ENCODE assay signal across 8 cellular contexts in genomic region chr11:65260756-65261590, GRCh38. TPM values are rescaled to one million over a fixed set of nuclear protein-coding genes. Genes with fewer than 3 reads are reported as not detected.
DNase-seq lines count a peak whose midpoint lies in the region; TF ChIP-seq lines count a peak whose summit lies in the region.

No MANE protein-coding gene starts in this region.

- H3K27ac ChIP-seq in MM.1S (ENCODE audit: low read length) = peak overlapping the region; percentile 26; the same call in 1 of the 2 replicates
- peak overlapping the region; percentile 70 for H3K27ac ChIP-seq in duodenal mucosa (ENCODE audit: low read depth, low read length)
- no peak overlapping the region for H3K27ac ChIP-seq in neural progenitor cell

- H3K27me3 Mint-ChIP-seq in neural progenitor cell (ENCODE audit: insufficient read depth, low read depth) = peaks cover 2% of the 10 kb centered on the region

- H3K4me3 Mint-ChIP-seq in neural progenitor cell = peak overlapping the region; percentile 91

- H3K9me3 ChIP-seq in MM.1S (replicated peaks; ENCODE audit: insufficient read depth, low read length) = no peaks in the 10 kb centered on the region
- no peaks in the 10 kb centered on the region for H3K9me3 ChIP-seq in duodenal mucosa (ENCODE audit: control insufficient read depth in 1 of 2, low read length in 2 of 2)
- no peaks in the 10 kb centered on the region for H3K9me3 ChIP-seq in neural progenitor cell (ENCODE audit: low read depth)

- H3K27ac Mint-ChIP-seq in neural progenitor cell = peak overlapping the region; percentile 67

- H4K20me1 ChIP-seq in MM.1S (ENCODE audit: insufficient read depth, low read length) (no peaks in the 10 kb centered on the region), neural progenitor cell (ENCODE audit: low read depth) (peaks cover 1% of the 10 kb centered on the region)

- H3F3A ChIP-seq in MM.1S (ENCODE audit: insufficient read depth, low read length) = peaks cover 6% of the 10 kb centered on the region; the same call in 1 of the 2 replicates
- H3F3A ChIP-seq in neural progenitor cell (ENCODE audit: low read depth) = peaks cover 20% of the 10 kb centered on the region

- H3K36me3 ChIP-seq in MM.1S (replicated peaks; ENCODE audit: insufficient read depth, low read length) (0 out of 2 replicates have a peak, but pooled peaks cover 3% of the 10 kb centered on the region), duodenal mucosa (ENCODE audit: control insufficient read depth in 1 of 2, insufficient read depth in 2 of 2, low read length in 2 of 2) (no peaks in the 10 kb centered on the region), neural progenitor cell (no peaks in the 10 kb centered on the region)

- H3K4me1 ChIP-seq in MM.1S (ENCODE audit: low read length) = no peaks in the 10 kb centered on the region
- peaks cover 10 to 19% of the 10 kb centered on the region in 2 donors for H3K4me1 ChIP-seq in duodenal mucosa (ENCODE audit: control insufficient read depth in 1 of 2, insufficient read depth in 2 of 2, low read length in 2 of 2)
- peaks cover 12% of the 10 kb centered on the region for H3K4me1 ChIP-seq in neural progenitor cell

- H3K4me1 Mint-ChIP-seq in neural progenitor cell = peaks cover 24% of the 10 kb centered on the region

- H3K9me3 Mint-ChIP-seq in neural progenitor cell = no peaks in the 10 kb centered on the region

- no peaks in the 10 kb centered on the region for H3K9me2 ChIP-seq in MM.1S (replicated peaks; ENCODE audit: insufficient read depth, low read length)

- H3K4me3 ChIP-seq in MM.1S (ENCODE audit: low read length) = peak overlapping the region; percentile 96
- peak overlapping the region; percentile 83 to 88 for H3K4me3 ChIP-seq in duodenal mucosa (ENCODE audit: low read depth in 1 of 2, low read length in 2 of 2)
- H3K4me3 ChIP-seq in neural progenitor cell = peak overlapping the region; percentile 81

- H3K4me2 ChIP-seq in MM.1S (ENCODE audit: low read depth, low read length) = peak overlapping the region; percentile 100
- peak overlapping the region; percentile 92 for H3K4me2 ChIP-seq in neural progenitor cell

- DNase-seq in NCI-H2171 treated with DMSO at 0.1 percent for 48 hours (lab: John Stamatoyannopoulos, UW) (peak; percentile 82), NCI-H2171 (lab: John Stamatoyannopoulos, UW) (no peak), MM.1S (peak; percentile 6), neural progenitor cell (ENCODE audit: low spot score) (no peak), pons (ENCODE audit: low spot score) (no peak), NCI-H1417 (lab: John Stamatoyannopoulos, UW) (no peak), ACHN (no peak)

- H3K79me2 ChIP-seq in MM.1S (ENCODE audit: low read length) = peaks cover 40% of the 10 kb centered on the region
- peaks cover 41% of the 10 kb centered on the region for H3K79me2 ChIP-seq in neural progenitor cell (ENCODE audit: low read depth)

- peak overlapping the region; percentile 97 for H2AFZ ChIP-seq in MM.1S (ENCODE audit: low read length)
- H2AFZ ChIP-seq in neural progenitor cell (replicated peaks) = peak overlapping the region; percentile 84

- TF ChIP-seq CTCF in MM.1S (IDR thresholded peaks at IDR 0.05; ENCODE audit: low read length) (no peak), neural progenitor cell (IDR thresholded peaks at IDR 0.05) (no peak)

- in situ Hi-C loops in ACHN (cut with HindIII; ENCODE audit: low pct_ligation_motif_present, low pct_unique_long_range_greater_than_20kb, low sequenced_read_pairs) = no loop called here

- H3K9ac ChIP-seq in MM.1S (ENCODE audit: low read length) (peak overlapping the region; percentile 97), duodenal mucosa (ENCODE audit: low read depth in 1 of 2, low read length in 2 of 2) (peak overlapping the region; percentile 87 to 88), neural progenitor cell (peak overlapping the region; percentile 34)

- H3K36me3 Mint-ChIP-seq in neural progenitor cell = peaks cover 10% of the 10 kb centered on the region

- H3K27me3 ChIP-seq in MM.1S (replicated peaks; ENCODE audit: insufficient read depth, low read length) = no peaks in the 10 kb centered on the region
- H3K27me3 ChIP-seq in duodenal mucosa (ENCODE audit: control insufficient read depth in 1 of 2, insufficient read depth in 2 of 2, low read length in 2 of 2) = no peaks in the 10 kb centered on the region
- no peaks in the 10 kb centered on the region for H3K27me3 ChIP-seq in neural progenitor cell

RNA-seq across cellular contexts. Expression of gene POLA2, which starts 0.8 kb away (rescaled TPM):
- 33.3 and 47.7 TPM in 2 replicates for total RNA-seq in neural progenitor cell (ENCODE audit: low replicate concordance)

RNA-seq across cellular contexts. Expression of gene CDC42EP2, which starts 53.7 kb away (rescaled TPM):
- 0.11 and 0.87 TPM in 2 replicates for total RNA-seq in neural progenitor cell (ENCODE audit: low replicate concordance)

Comparison
In these comparisons a context has a peak if more than half of its experiments do, and no peak if none do; other contexts are left out.
1. DNase-seq: peak in NCI-H2171 treated with DMSO at 0.1 percent for 48 hours (single experiment) and MM.1S (single experiment); none in NCI-H2171 (single experiment), neural progenitor cell (single experiment), pons (single experiment), NCI-H1417 (0 of 3) and ACHN (single experiment).
2. H3K9ac ChIP-seq: peak in every context shown above with its lines; median percentile 97 in MM.1S; 88 in duodenal mucosa; 34 in neural progenitor cell.
3. Peak in every context shown above with its lines, with median percentiles within 50 percentile points of each other: H3K4me3 ChIP-seq.